Comparison of ENCODE assay signal across 7 cellular contexts in genomic region chr3:141255864-141256263, GRCh38. TPM values are rescaled to one million over a fixed set of nuclear protein-coding genes. Genes with fewer than 3 reads are reported as not detected.
DNase-seq lines count a peak whose midpoint lies in the region; ATAC-seq and TF ChIP-seq lines count a peak whose summit lies in the region.

No MANE protein-coding gene starts in this region.

- H3K4me1 ChIP-seq in parathyroid adenoma: peaks cover 17% of the 10 kb centered on the region

- DNase-seq in GM13976 (ENCODE audit: low spot score): no peak
- DNase-seq in NOMO-1 (lab: John Stamatoyannopoulos, UW; ENCODE audit: unreplicated experiment in 2 of 2): peak; percentile 32 to 59
- peak; percentile 53 for DNase-seq in central memory CD4-positive, alpha-beta T cell
- no peak for DNase-seq in NCI-H2196 treated with DMSO at 0.1 percent for 48 hours (lab: John Stamatoyannopoulos, UW; ENCODE audit: unreplicated experiment)
- no peak for DNase-seq in H4 (ENCODE audit: low spot score)

- H3K27ac ChIP-seq in parathyroid adenoma: no peak overlapping the region

- H2AFZ ChIP-seq in parathyroid adenoma: no peak overlapping the region

- peaks cover 46% of the 10 kb centered on the region for H3K79me2 ChIP-seq in parathyroid adenoma

- H3K36me3 ChIP-seq in parathyroid adenoma (ENCODE audit: control insufficient read depth, insufficient read depth, low read length): no peaks in the 10 kb centered on the region

- in situ Hi-C loops in GM13976 (cut with MboI; ENCODE audit: low sequenced_read_pairs, unreplicated experiment): no loop called here

- H3K9me3 ChIP-seq in parathyroid adenoma (ENCODE audit: control insufficient read depth, low read length): no peaks in the 10 kb centered on the region

- ATAC-seq in HG02973 (IDR thresholded peaks at IDR 0.05; ENCODE audit: unreplicated experiment): no peak

- no peak overlapping the region for H3K4me2 ChIP-seq in parathyroid adenoma (ENCODE audit: low read length)

- no peak overlapping the region for H3K9ac ChIP-seq in parathyroid adenoma

- peak; percentile 14 for TF ChIP-seq CTCF in GM13976 (IDR thresholded peaks at IDR 0.05; ENCODE audit: borderline replicate concordance, control extremely low read depth, extremely low read depth, insufficient read depth, missing control alignments)
- TF ChIP-seq CTCF in parathyroid adenoma (IDR thresholded peaks at IDR 0.05): peak; percentile 49

- no peak overlapping the region for H3K4me3 ChIP-seq in parathyroid adenoma (ENCODE audit: low read depth, low read length)

- H3K27me3 ChIP-seq in parathyroid adenoma (ENCODE audit: control insufficient read depth, insufficient read depth, low read length): no peaks in the 10 kb centered on the region

RNA-seq across cellular contexts. Expression of gene PXYLP1, which starts 24.2 kb away (rescaled TPM):
- total RNA-seq in H4 (2014; rRNA removed; shearing (Covaris generic)): 13.2 and 18.0 TPM in 2 replicates

Comparison
In these comparisons a context has a peak if more than half of its experiments do, and no peak if none do; other contexts are left out.
1. DNase-seq: peak in NOMO-1 (2 of 2) and central memory CD4-positive, alpha-beta T cell (single experiment); none in GM13976 (single experiment), NCI-H2196 treated with DMSO at 0.1 percent for 48 hours (single experiment) and H4 (single experiment).